In genomic region chr11:68038718-68039525, GRCh38 we compare ENCODE assay signal across 8 cellular contexts. TPM values are rescaled to one million over a fixed set of nuclear protein-coding genes. Genes with fewer than 3 reads are reported as not detected.
A peak's percentile ranks its signal among the peaks of the same experiment; 100 is the strongest.
DNase-seq lines count a peak whose midpoint lies in the region; ATAC-seq and TF ChIP-seq lines count a peak whose summit lies in the region.

TCIRG1 (plus strand) TSS chr11:68039025; CDS start chr11:68041272, 2,247 bp downstream.

- H3K4me1 ChIP-seq in cardiac muscle cell (ENCODE audit: low read depth): peaks cover 24% of the 10 kb centered on the region
- peaks cover 5 to 14% of the 10 kb centered on the region in 2 donors for H3K4me1 ChIP-seq in uterus

- intact Hi-C loops in uterus (cut with DNase I; ENCODE audit: low total_unique reads): no loop called here

- H3K27ac ChIP-seq in cardiac muscle cell: peak within 1 kb of the TSS; percentile 88
- peak within 1 kb of the TSS; percentile 87 to 91 for H3K27ac ChIP-seq in uterus

- H3K4me3 ChIP-seq in cardiac muscle cell: peak within 1 kb of the TSS; percentile 1
- H3K4me3 ChIP-seq in uterus: peak within 1 kb of the TSS; percentile 58 to 75

- peak; percentile 97 to 99 for TF ChIP-seq POLR2A in uterus (IDR thresholded peaks at IDR 0.05)

- ATAC-seq in HG02885 (IDR thresholded peaks at IDR 0.05; ENCODE audit: poor library complexity, unreplicated experiment): peak; percentile 49
- no peak for ATAC-seq in GM21619 (IDR thresholded peaks at IDR 0.05; ENCODE audit: unreplicated experiment)

- H3K36me3 ChIP-seq in cardiac muscle cell (peaks cover 5% of the 10 kb centered on the region), uterus (no peaks in the 10 kb centered on the region)

- H3K9me3 ChIP-seq in cardiac muscle cell (ENCODE audit: low read depth): no peaks in the 10 kb centered on the region
- H3K9me3 ChIP-seq in uterus: no peaks in the 10 kb centered on the region

- no peaks in the 10 kb centered on the region for H3K27me3 ChIP-seq in cardiac muscle cell
- H3K27me3 ChIP-seq in uterus: no peaks in the 10 kb centered on the region

- TF ChIP-seq CTCF in cardiac muscle cell (IDR thresholded peaks at IDR 0.05; ENCODE audit: low read depth, low read length) (no peak), uterus (IDR thresholded peaks at IDR 0.05) (peak in 2 of 4 experiments; percentile 24 to 61)

- peak; percentile 90 for DNase-seq in EL
- peak; percentile 58 for DNase-seq in SKM-1 (lab: John Stamatoyannopoulos, UW; ENCODE audit: unreplicated experiment)
- DNase-seq in activated naive CD8-positive, alpha-beta T cell treated with anti-CD3 and anti-CD28 coated beads, Interleukin-2, amount 50 U/mL, for 16 hours (ENCODE audit: low read depth, low spot score): peak; percentile 15
- peak; percentile 70 to 87 for DNase-seq in cardiac muscle cell (ENCODE audit: low read depth in 1 of 2, low spot score in 1 of 2)
- peak; percentile 51 for DNase-seq in pons (ENCODE audit: low spot score)
- peak; percentile 87 to 89 for DNase-seq in uterus

RNA-seq across cellular contexts. Expression of gene TCIRG1, which starts in this region (rescaled TPM):
- 35.4 and 55.8 TPM in 2 replicates for total RNA-seq in cardiac muscle cell
- polyA plus RNA-seq in cardiac muscle cell: 19.4 and 47.5 TPM in 2 replicates
- total RNA-seq in uterus: 100 to 1,000 TPM in 2 of 4 donors, 10 to 100 TPM in 2; 62.1 to 162 (median 115) TPM

Comparison
In these comparisons a context has a peak if more than half of its experiments do, and no peak if none do; other contexts are left out.
1. DNase-seq: peak in every context shown above with its lines; median percentile 90 in EL; 88 in uterus; 78 in cardiac muscle cell; 58 in SKM-1; 51 in pons; 15 in activated naive CD8-positive, alpha-beta T cell treated with anti-CD3 and anti-CD28 coated beads, Interleukin-2, amount 50 U/mL, for 16 hours.